Comparison of ENCODE assay signal across 1 cellular context in genomic region chr15:31197497-31198414, GRCh38.
TF ChIP-seq lines count a peak whose summit lies in the region.

No MANE protein-coding gene starts in this region.

TF ChIP-seq in HepG2, 621 proteins besides CTCF, POLR2A, EP300 and RAD21 (continued from another document and continues in another):
- TF ChIP-seq HOXA3 (CRISPR knock-in tag; IDR thresholded peaks at IDR 0.05) (no peak), ZNF740 (CRISPR knock-in tag; IDR thresholded peaks at IDR 0.05) (no peak), FOXJ3 (CRISPR knock-in tag; IDR thresholded peaks at IDR 0.05; ENCODE audit: borderline replicate concordance) (no peak), SALL1 (CRISPR knock-in tag; IDR thresholded peaks at IDR 0.05) (peak; percentile 38; the same call in 1 of the 2 replicates), ZFP41 (CRISPR knock-in tag; IDR thresholded peaks at IDR 0.05; ENCODE audit: borderline replicate concordance) (no peak), ZNF782 (CRISPR knock-in tag; IDR thresholded peaks at IDR 0.05; ENCODE audit: borderline replicate concordance) (no peak), SALL2 (CRISPR knock-in tag; IDR thresholded peaks at IDR 0.05) (no peak), ZNF263 (CRISPR knock-in tag; IDR thresholded peaks at IDR 0.05) (no peak), NRL (CRISPR knock-in tag; IDR thresholded peaks at IDR 0.05; ENCODE audit: borderline replicate concordance) (peak; percentile 45; the same call in 1 of the 2 replicates), SRSF9 (IDR thresholded peaks at IDR 0.05; ENCODE audit: borderline replicate concordance, insufficient read depth, low read depth, low read length, poor library complexity, severe bottlenecking) (no peak), MYNN (CRISPR knock-in tag; IDR thresholded peaks at IDR 0.05; ENCODE audit: low read depth) (no peak), FOSL2 (CRISPR knock-in tag; IDR thresholded peaks at IDR 0.05) (0 out of 2 replicates have a peak, but pooled peaks have one; percentile 9), CBX1 (IDR thresholded peaks at IDR 0.05; ENCODE audit: low read depth) (no peak), ZSCAN21 (CRISPR knock-in tag; IDR thresholded peaks at IDR 0.05; ENCODE audit: borderline replicate concordance) (peak; percentile 39; the same call in 1 of the 2 replicates), ZHX1 (CRISPR knock-in tag; IDR thresholded peaks at IDR 0.05; ENCODE audit: low read depth) (no peak), SNAI1 (CRISPR knock-in tag; IDR thresholded peaks at IDR 0.05; ENCODE audit: borderline replicate concordance) (no peak), RNF219 (CRISPR knock-in tag; IDR thresholded peaks at IDR 0.05) (no peak), ZNF639 (CRISPR knock-in tag; conservative IDR thresholded peaks at IDR 0.05) (no peak), NFRKB (IDR thresholded peaks at IDR 0.05) (no peak), NFKBIZ (CRISPR knock-in tag; IDR thresholded peaks at IDR 0.05) (no peak), ZNF101 (CRISPR knock-in tag; IDR thresholded peaks at IDR 0.05; ENCODE audit: borderline replicate concordance, low read depth) (no peak), ZNF574 (CRISPR knock-in tag; IDR thresholded peaks at IDR 0.05) (0 out of 2 replicates have a peak, but pooled peaks have one; percentile 4), NR2F6 (IDR thresholded peaks at IDR 0.05) (no peak), NR2F6 (CRISPR knock-in tag; IDR thresholded peaks at IDR 0.05) (peak; percentile 35; the same call in 1 of the 2 replicates), REL (CRISPR knock-in tag; conservative IDR thresholded peaks at IDR 0.05) (no peak), RFXANK (CRISPR knock-in tag; IDR thresholded peaks at IDR 0.05) (no peak)
- TF ChIP-seq, protein P1, sequence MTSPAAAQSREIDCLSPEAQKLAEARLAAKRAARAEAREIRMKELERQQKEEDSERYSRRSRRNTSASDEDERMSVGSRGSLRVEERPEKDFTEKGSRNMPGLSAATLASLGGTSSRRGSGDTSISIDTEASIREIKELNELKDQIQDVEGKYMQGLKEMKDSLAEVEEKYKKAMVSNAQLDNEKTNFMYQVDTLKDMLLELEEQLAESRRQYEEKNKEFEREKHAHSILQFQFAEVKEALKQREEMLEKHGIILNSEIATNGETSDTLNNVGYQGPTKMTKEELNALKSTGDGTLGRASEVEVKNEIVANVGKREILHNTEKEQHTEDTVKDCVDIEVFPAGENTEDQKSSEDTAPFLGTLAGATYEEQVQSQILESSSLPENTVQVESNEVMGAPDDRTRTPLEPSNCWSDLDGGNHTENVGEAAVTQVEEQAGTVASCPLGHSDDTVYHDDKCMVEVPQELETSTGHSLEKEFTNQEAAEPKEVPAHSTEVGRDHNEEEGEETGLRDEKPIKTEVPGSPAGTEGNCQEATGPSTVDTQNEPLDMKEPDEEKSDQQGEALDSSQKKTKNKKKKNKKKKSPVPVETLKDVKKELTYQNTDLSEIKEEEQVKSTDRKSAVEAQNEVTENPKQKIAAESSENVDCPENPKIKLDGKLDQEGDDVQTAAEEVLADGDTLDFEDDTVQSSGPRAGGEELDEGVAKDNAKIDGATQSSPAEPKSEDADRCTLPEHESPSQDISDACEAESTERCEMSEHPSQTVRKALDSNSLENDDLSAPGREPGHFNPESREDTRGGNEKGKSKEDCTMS (CRISPR knock-in tag; conservative IDR thresholded peaks at IDR 0.05) = no peak
- TF ChIP-seq, protein P2, sequence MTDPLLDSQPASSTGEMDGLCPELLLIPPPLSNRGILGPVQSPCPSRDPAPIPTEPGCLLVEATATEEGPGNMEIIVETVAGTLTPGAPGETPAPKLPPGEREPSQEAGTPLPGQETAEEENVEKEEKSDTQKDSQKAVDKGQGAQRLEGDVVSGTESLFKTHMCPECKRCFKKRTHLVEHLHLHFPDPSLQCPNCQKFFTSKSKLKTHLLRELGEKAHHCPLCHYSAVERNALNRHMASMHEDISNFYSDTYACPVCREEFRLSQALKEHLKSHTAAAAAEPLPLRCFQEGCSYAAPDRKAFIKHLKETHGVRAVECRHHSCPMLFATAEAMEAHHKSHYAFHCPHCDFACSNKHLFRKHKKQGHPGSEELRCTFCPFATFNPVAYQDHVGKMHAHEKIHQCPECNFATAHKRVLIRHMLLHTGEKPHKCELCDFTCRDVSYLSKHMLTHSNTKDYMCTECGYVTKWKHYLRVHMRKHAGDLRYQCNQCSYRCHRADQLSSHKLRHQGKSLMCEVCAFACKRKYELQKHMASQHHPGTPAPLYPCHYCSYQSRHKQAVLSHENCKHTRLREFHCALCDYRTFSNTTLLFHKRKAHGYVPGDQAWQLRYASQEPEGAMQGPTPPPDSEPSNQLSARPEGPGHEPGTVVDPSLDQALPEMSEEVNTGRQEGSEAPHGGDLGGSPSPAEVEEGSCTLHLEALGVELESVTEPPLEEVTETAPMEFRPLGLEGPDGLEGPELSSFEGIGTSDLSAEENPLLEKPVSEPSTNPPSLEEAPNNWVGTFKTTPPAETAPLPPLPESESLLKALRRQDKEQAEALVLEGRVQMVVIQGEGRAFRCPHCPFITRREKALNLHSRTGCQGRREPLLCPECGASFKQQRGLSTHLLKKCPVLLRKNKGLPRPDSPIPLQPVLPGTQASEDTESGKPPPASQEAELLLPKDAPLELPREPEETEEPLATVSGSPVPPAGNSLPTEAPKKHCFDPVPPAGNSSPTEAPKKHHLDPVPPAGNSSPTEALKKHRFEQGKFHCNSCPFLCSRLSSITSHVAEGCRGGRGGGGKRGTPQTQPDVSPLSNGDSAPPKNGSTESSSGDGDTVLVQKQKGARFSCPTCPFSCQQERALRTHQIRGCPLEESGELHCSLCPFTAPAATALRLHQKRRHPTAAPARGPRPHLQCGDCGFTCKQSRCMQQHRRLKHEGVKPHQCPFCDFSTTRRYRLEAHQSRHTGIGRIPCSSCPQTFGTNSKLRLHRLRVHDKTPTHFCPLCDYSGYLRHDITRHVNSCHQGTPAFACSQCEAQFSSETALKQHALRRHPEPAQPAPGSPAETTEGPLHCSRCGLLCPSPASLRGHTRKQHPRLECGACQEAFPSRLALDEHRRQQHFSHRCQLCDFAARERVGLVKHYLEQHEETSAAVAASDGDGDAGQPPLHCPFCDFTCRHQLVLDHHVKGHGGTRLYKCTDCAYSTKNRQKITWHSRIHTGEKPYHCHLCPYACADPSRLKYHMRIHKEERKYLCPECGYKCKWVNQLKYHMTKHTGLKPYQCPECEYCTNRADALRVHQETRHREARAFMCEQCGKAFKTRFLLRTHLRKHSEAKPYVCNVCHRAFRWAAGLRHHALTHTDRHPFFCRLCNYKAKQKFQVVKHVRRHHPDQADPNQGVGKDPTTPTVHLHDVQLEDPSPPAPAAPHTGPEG (CRISPR knock-in tag; IDR thresholded peaks at IDR 0.05) = no peak
- TF ChIP-seq, protein P3, sequence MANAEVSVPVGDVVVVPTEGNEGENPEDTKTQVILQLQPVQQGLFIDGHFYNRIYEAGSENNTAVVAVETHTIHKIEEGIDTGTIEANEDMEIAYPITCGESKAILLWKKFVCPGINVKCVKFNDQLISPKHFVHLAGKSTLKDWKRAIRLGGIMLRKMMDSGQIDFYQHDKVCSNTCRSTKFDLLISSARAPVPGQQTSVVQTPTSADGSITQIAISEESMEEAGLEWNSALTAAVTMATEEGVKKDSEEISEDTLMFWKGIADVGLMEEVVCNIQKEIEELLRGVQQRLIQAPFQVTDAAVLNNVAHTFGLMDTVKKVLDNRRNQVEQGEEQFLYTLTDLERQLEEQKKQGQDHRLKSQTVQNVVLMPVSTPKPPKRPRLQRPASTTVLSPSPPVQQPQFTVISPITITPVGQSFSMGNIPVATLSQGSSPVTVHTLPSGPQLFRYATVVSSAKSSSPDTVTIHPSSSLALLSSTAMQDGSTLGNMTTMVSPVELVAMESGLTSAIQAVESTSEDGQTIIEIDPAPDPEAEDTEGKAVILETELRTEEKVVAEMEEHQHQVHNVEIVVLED (CRISPR knock-in tag; IDR thresholded peaks at IDR 0.05; ENCODE audit: borderline replicate concordance) = no peak
- TF ChIP-seq, protein P4, sequence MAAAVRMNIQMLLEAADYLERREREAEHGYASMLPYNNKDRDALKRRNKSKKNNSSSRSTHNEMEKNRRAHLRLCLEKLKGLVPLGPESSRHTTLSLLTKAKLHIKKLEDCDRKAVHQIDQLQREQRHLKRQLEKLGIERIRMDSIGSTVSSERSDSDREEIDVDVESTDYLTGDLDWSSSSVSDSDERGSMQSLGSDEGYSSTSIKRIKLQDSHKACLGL (CRISPR knock-in tag; IDR thresholded peaks at IDR 0.05) = no peak
- TF ChIP-seq, protein P5, sequence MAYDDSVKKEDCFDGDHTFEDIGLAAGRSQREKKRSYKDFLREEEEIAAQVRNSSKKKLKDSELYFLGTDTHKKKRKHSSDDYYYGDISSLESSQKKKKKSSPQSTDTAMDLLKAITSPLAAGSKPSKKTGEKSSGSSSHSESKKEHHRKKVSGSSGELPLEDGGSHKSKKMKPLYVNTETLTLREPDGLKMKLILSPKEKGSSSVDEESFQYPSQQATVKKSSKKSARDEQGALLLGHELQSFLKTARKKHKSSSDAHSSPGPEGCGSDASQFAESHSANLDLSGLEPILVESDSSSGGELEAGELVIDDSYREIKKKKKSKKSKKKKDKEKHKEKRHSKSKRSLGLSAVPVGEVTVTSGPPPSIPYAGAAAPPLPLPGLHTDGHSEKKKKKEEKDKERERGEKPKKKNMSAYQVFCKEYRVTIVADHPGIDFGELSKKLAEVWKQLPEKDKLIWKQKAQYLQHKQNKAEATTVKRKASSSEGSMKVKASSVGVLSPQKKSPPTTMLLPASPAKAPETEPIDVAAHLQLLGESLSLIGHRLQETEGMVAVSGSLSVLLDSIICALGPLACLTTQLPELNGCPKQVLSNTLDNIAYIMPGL (CRISPR knock-in tag; IDR thresholded peaks at IDR 0.05; ENCODE audit: borderline replicate concordance in 1 of 2, low read depth in 1 of 2) = no peak; a peak in 1 of 4 replicates
